In genomic region chr15:77639431-77639830, GRCh38 we compare ENCODE assay signal across 17 cellular contexts. TPM values are rescaled to one million over a fixed set of nuclear protein-coding genes. Genes with fewer than 3 reads are reported as not detected.
A peak's percentile ranks its signal among the peaks of the same experiment; 100 is the strongest.
DNase-seq lines count a peak whose midpoint lies in the region; ATAC-seq and TF ChIP-seq lines count a peak whose summit lies in the region.
"Had no signal": no experiment of that assay in that cellular context is flagged by ENCODE, and none has a peak within 500 bp of the region (broad histone marks: within the 10 kb centered on the region; RNA-seq: fewer than 3 reads in every experiment).

No MANE protein-coding gene starts in this region.

- H3K9me3 Mint-ChIP-seq in glutamatergic neuron (ENCODE audit: unreplicated experiment), result peaks cover 3% of the 10 kb centered on the region
- H3K9me3 Mint-ChIP-seq: CD8-positive, alpha-beta memory T cell had no signal

- no peaks in the 10 kb centered on the region for H3K9me3 ChIP-seq in HEK293 (ENCODE audit: control insufficient read depth, insufficient read depth, low read depth, low read length)
- H3K9me3 ChIP-seq: BE2C, BLaER1 had no signal

- POLR2A ChIA-PET in HEK293 (lab: Yijun Ruan, JAX), result no interaction called here

- H3K4me1 Mint-ChIP-seq in glutamatergic neuron (ENCODE audit: low read depth, unreplicated experiment), result peaks cover 6% of the 10 kb centered on the region
- H3K4me1 Mint-ChIP-seq: CD14-positive monocyte had no signal

- no peak overlapping the region for H3K27ac ChIP-seq in HEK293 (ENCODE audit: extremely low read depth, low read depth, low read length)
- H3K27ac ChIP-seq: BLaER1 had no signal

- H3K4me3 Mint-ChIP-seq in glutamatergic neuron (ENCODE audit: unreplicated experiment), result no peak overlapping the region
- H3K4me3 Mint-ChIP-seq: CD14-positive monocyte; CD4-positive, alpha-beta memory T cell; CD4-positive, CD25-positive, alpha-beta regulatory T cell; CD8-positive, alpha-beta memory T cell had no signal

- DNase-seq in glutamatergic neuron, result no peak
- DNase-seq in stimulated activated CD4-positive, alpha-beta T cell treated with anti-CD3 and anti-CD28 coated beads, Interleukin-15, amount 100 ng/mL, for 24 hours, result no peak
- no peak for DNase-seq in activated naive CD4-positive, alpha-beta T cell treated with anti-CD3 and anti-CD28 coated beads, Interleukin-2, amount 50 U/mL, for 16 hours
- DNase-seq: 8988T; ACHN; BE2C; C1 segment of cervical spinal cord; CD4-positive, alpha-beta memory T cell; CD4-positive, CD25-positive, alpha-beta regulatory T cell; CD8-positive, alpha-beta memory T cell; COR-L47; DMS79 treated with DMSO at 0.1 percent for 48 hours; GF-D8 had no signal

- H3K36me3 Mint-ChIP-seq in glutamatergic neuron (ENCODE audit: unreplicated experiment), result no peaks in the 10 kb centered on the region
- H3K36me3 Mint-ChIP-seq: CD14-positive monocyte; CD4-positive, alpha-beta memory T cell; CD8-positive, alpha-beta memory T cell had no signal

- H3K4me3 ChIP-seq in HEK293 (ENCODE audit: low read depth, low read length), result no peak overlapping the region
- H3K4me3 ChIP-seq: BLaER1 had no signal

- no peak for ATAC-seq in GM19351 (IDR thresholded peaks at IDR 0.05; ENCODE audit: unreplicated experiment)

- H3K27me3 Mint-ChIP-seq in glutamatergic neuron (ENCODE audit: unreplicated experiment), result peaks cover 11% of the 10 kb centered on the region

- CTCF ChIA-PET in HEK293 (lab: Yijun Ruan, JAX), result interaction anchor here (0.5 to 1.6 kb wide), 3 partner anchors 14 to 182 kb away, joined by 4 to 5 read pairs (median 5); no protein-coding TSS in a partner anchor

- H3K36me3 ChIP-seq in HEK293 (ENCODE audit: control insufficient read depth in 2 of 2, insufficient read depth in 1 of 2, low read length in 2 of 2), result no peaks in the 10 kb centered on the region
- H3K36me3 ChIP-seq: BE2C, BLaER1 had no signal

- TF ChIP-seq CTCF in HEK293 (tag by site-specific recombination; IDR thresholded peaks at IDR 0.05) (no peak), glutamatergic neuron (IDR thresholded peaks at IDR 0.05; ENCODE audit: partially characterized antibody, unreplicated experiment) (no peak)

- no peaks in the 10 kb centered on the region; the same call in 1 of the 2 replicates for H3K4me1 ChIP-seq in HEK293 (ENCODE audit: control insufficient read depth, insufficient read depth, low read length)

- peak overlapping the region; percentile 28 for H3K27ac Mint-ChIP-seq in glutamatergic neuron (ENCODE audit: unreplicated experiment)
- H3K27ac Mint-ChIP-seq: CD14-positive monocyte; CD4-positive, alpha-beta memory T cell; CD4-positive, CD25-positive, alpha-beta regulatory T cell; CD8-positive, alpha-beta memory T cell had no signal

TF ChIP-seq in HEK293, 187 proteins besides CTCF, POLR2A, EP300 and RAD21:
- TF ChIP-seq ZNF146 (tag by site-specific recombination; IDR thresholded peaks at IDR 0.05), result peak; percentile 91
- TF ChIP-seq ZNF501 (tag by site-specific recombination; IDR thresholded peaks at IDR 0.05), result no peak

RNA-seq across cellular contexts. Expression of gene LINGO1, which starts 6.7 kb away (rescaled TPM):
- 180 TPM for total RNA-seq in glutamatergic neuron (ENCODE audit: unreplicated experiment)
- total RNA-seq: CD4-positive, alpha-beta memory T cell; CD4-positive, CD25-positive, alpha-beta regulatory T cell; CD8-positive, alpha-beta memory T cell had no signal
